19 cellular contexts compared by ENCODE assay signal in genomic region chr15:65641723-65642475, GRCh38. TPM values are rescaled to one million over a fixed set of nuclear protein-coding genes. Genes with fewer than 3 reads are reported as not detected.
A peak's percentile ranks its signal among the peaks of the same experiment; 100 is the strongest.
DNase-seq lines count a peak whose midpoint lies in the region; ATAC-seq, FAIRE-seq and TF ChIP-seq lines count a peak whose summit lies in the region.
"Had no signal": no experiment of that assay in that cellular context is flagged by ENCODE, and none has a peak within 500 bp of the region (broad histone marks: within the 10 kb centered on the region; RNA-seq: fewer than 3 reads in every experiment).

No MANE protein-coding gene starts in this region.

- DNase-seq in NCI-H748 (lab: John Stamatoyannopoulos, UW; ENCODE audit: unreplicated experiment) (peak; percentile 12), NCI-H748 treated with DMSO at 0.1 percent for 48 hours (lab: John Stamatoyannopoulos, UW) (no peak), RPMI7951 (ENCODE audit: low read depth) (peak; percentile 7), endothelial cell of umbilical vein (ENCODE audit: low read depth, low spot score) (no peak), retina (peak; percentile 57), GOT3 (lab: John Stamatoyannopoulos, UW) (no peak)
- no peak for DNase-seq in stimulated activated CD4-positive, alpha-beta T cell treated with anti-CD3 and anti-CD28 coated beads, Interleukin-4, amount 100 ng/mL, for 24 hours
- DNase-seq: activated CD4-positive, alpha-beta T cell treated with anti-CD3 and anti-CD28 coated beads for 4 hours; activated naive CD4-positive, alpha-beta T cell treated with anti-CD3 and anti-CD28 coated beads, Interleukin-2, amount 50 U/mL, for 16 hours; CD4-positive, alpha-beta T cell; gastrocnemius medialis; left lung; MM.1S; NCI-H2081; ovary; SHP77 treated with DMSO at 0.1 percent for 48 hours; stimulated activated CD4-positive, alpha-beta T cell treated with anti-CD3 and anti-CD28 coated beads, Interleukin-1b, Interleukin-23, amount 100 ng/mL, for 48 hours; T-helper 9 cell had no signal

- CTCF ChIA-PET in endothelial cell of umbilical vein (lab: Charles Lee), result interaction anchor here (0.5 to 1.9 kb wide), 9 partner anchors 12 to 221 kb away, joined by 3 to 9 read pairs (median 3); partner anchors contain the start of gene SLC24A1

- H3K4me3 ChIP-seq in endothelial cell of umbilical vein (replicated peaks in 1 of 3; ENCODE audit: insufficient read depth in 1 of 3, low read depth in 1 of 3, low read length in 3 of 3), result no peak overlapping the region
- H3K4me3 ChIP-seq: gastrocnemius medialis, left lung, ovary had no signal

- no peaks in the 10 kb centered on the region for H3K27me3 ChIP-seq in endothelial cell of umbilical vein (ENCODE audit: control insufficient read depth in 2 of 2, insufficient read depth in 2 of 2, low read length in 2 of 2)
- H3K27me3 ChIP-seq: gastrocnemius medialis, left lung, ovary had no signal

- no peaks in the 10 kb centered on the region for H4K20me1 ChIP-seq in endothelial cell of umbilical vein (replicated peaks; ENCODE audit: control insufficient read depth, extremely low read depth, insufficient read depth, low read length)

- no peak for TF ChIP-seq POLR2A in endothelial cell of umbilical vein (IDR thresholded peaks at IDR 0.05; ENCODE audit: low read depth, low read length)

- H3K9ac ChIP-seq in endothelial cell of umbilical vein (replicated peaks; ENCODE audit: extremely low read depth, insufficient read depth, low read length), result no peak overlapping the region

- peaks cover 28% of the 10 kb centered on the region for H3K4me1 ChIP-seq in endothelial cell of umbilical vein (ENCODE audit: control insufficient read depth, extremely low read depth, insufficient read depth, low read length)
- H3K4me1 ChIP-seq: gastrocnemius medialis had no signal

- BruUV-seq in endothelial cell of umbilical vein (replicated peaks; lab: Mats Ljungman, UMichigan), result no TSS peak

- intact Hi-C loops in endothelial cell of umbilical vein (cut with micrococcal nuclease), result no loop called here

- peak; percentile 18 for FAIRE-seq in endothelial cell of umbilical vein (lab: Jason Lieb, UNC)

- TF ChIP-seq CTCF in endothelial cell of umbilical vein (IDR thresholded peaks at IDR 0.05; ENCODE audit: extremely low read depth in 1 of 2, insufficient read depth in 1 of 2, low read depth in 1 of 2, low read length in 2 of 2), result no peak

- dilution Hi-C loops in endothelial cell of umbilical vein (cut with MboI; ENCODE audit: extremely low pct_ligation_motif_present, low sequenced_read_pairs), result no loop called here

- H3K27ac ChIP-seq in endothelial cell of umbilical vein (ENCODE audit: insufficient read depth, low read depth, low read length), result peak overlapping the region; percentile 27
- H3K27ac ChIP-seq: gastrocnemius medialis, left lung, ovary had no signal

- no peaks in the 10 kb centered on the region for H3K9me1 ChIP-seq in endothelial cell of umbilical vein (replicated peaks; ENCODE audit: control insufficient read depth, extremely low read depth, insufficient read depth, low read length)

- no peak overlapping the region for H2AFZ ChIP-seq in endothelial cell of umbilical vein (ENCODE audit: low read depth, low read length)

- no peak overlapping the region for H3K4me2 ChIP-seq in endothelial cell of umbilical vein (ENCODE audit: insufficient read depth, low read length)

- H3K36me3 ChIP-seq in endothelial cell of umbilical vein (ENCODE audit: control insufficient read depth in 2 of 2, extremely low read depth in 1 of 2, insufficient read depth in 2 of 2, low read length in 2 of 2), result no peaks in the 10 kb centered on the region
- H3K36me3 ChIP-seq: gastrocnemius medialis, left lung, ovary had no signal

- no peaks in the 10 kb centered on the region for H3K9me3 ChIP-seq in endothelial cell of umbilical vein (replicated peaks; ENCODE audit: control insufficient read depth, insufficient read depth, low read length)
- H3K9me3 ChIP-seq: gastrocnemius medialis, left lung, ovary had no signal

- POLR2A ChIA-PET in endothelial cell of umbilical vein (lab: Charles Lee), result interaction anchor here (0.8 to 1.3 kb wide), 2 partner anchors 227 to 337 kb away, joined by 3 to 4 read pairs; partner anchors contain the start of genes RAB11A and RNU5B-1

- ATAC-seq in HG03469 (IDR thresholded peaks at IDR 0.05; ENCODE audit: unreplicated experiment), result no peak
- ATAC-seq: gastrocnemius medialis, left lung had no signal

- H3K79me2 ChIP-seq in endothelial cell of umbilical vein (ENCODE audit: control insufficient read depth, insufficient read depth, low read length), result no peaks in the 10 kb centered on the region

TF ChIP-seq in endothelial cell of umbilical vein, 7 proteins besides CTCF, POLR2A, EP300 and RAD21:
- no peak for TF ChIP-seq FOS (IDR thresholded peaks at IDR 0.05; ENCODE audit: borderline replicate concordance, insufficient read depth, low read length)
- no peak for TF ChIP-seq EZH2 (IDR thresholded peaks at IDR 0.05; ENCODE audit: borderline replicate concordance, low read depth, low read length, severe bottlenecking)
- no peak for TF ChIP-seq MAX (IDR thresholded peaks at IDR 0.05; ENCODE audit: insufficient read depth, insufficient read length)
TF ChIP-seq in endothelial cell of umbilical vein: peak in this region for 0.

RNA-seq across cellular contexts. Expression of gene SLC24A1, which starts 20.2 kb away (rescaled TPM):
- 3.8 and 4.1 TPM in 2 replicates for total RNA-seq in RPMI7951 (2014; rRNA removed; shearing (Covaris generic))
- total RNA-seq in endothelial cell of umbilical vein, result 5.4 and 7.3 TPM in 2 replicates
- polyA plus RNA-seq in endothelial cell of umbilical vein, result 3.6 and 5.4 TPM in 2 replicates
- 4.0 and 4.2 TPM in 2 replicates for polyA plus RNA-seq in endothelial cell of umbilical vein (2011; cell fraction: cytosol; rRNA removed)
- 5.4 and 6.7 TPM in 2 replicates for polyA plus RNA-seq in endothelial cell of umbilical vein (2011; cell fraction: nucleus; rRNA removed)
- 5.9 and 7.3 TPM in 2 replicates for polyA plus RNA-seq in endothelial cell of umbilical vein (2012)
- polyA minus RNA-seq in endothelial cell of umbilical vein, result 8.7 and 11.2 TPM in 2 replicates
- 0.82 TPM for polyA minus RNA-seq in endothelial cell of umbilical vein (2011; cell fraction: cytosol; rRNA and poly(A)+ RNA removed)
- polyA minus RNA-seq in endothelial cell of umbilical vein (2011; cell fraction: nucleus; rRNA and poly(A)+ RNA removed), result 5.8 and 8.5 TPM in 2 replicates

RNA-seq across cellular contexts. Expression of gene INTS14, which starts 31.0 kb away (rescaled TPM):
- total RNA-seq in RPMI7951 (2014; rRNA removed; shearing (Covaris generic)), result 48.5 and 50.0 TPM in 2 replicates
- 41.7 and 44.6 TPM in 2 replicates for total RNA-seq in endothelial cell of umbilical vein
- polyA plus RNA-seq in endothelial cell of umbilical vein, result 45.8 and 52.6 TPM in 2 replicates
- 45.9 and 47.5 TPM in 2 replicates for polyA plus RNA-seq in endothelial cell of umbilical vein (2011; cell fraction: cytosol; rRNA removed)
- polyA plus RNA-seq in endothelial cell of umbilical vein (2011; cell fraction: nucleus; rRNA removed), result 87.7 and 92.6 TPM in 2 replicates
- polyA plus RNA-seq in endothelial cell of umbilical vein (2012), result 30.9 and 47.5 TPM in 2 replicates
- polyA minus RNA-seq in endothelial cell of umbilical vein, result 57.6 and 78.6 TPM in 2 replicates
- polyA minus RNA-seq in endothelial cell of umbilical vein (2011; cell fraction: cytosol; rRNA and poly(A)+ RNA removed), result 31.7 TPM
- polyA minus RNA-seq in endothelial cell of umbilical vein (2011; cell fraction: nucleus; rRNA and poly(A)+ RNA removed), result 51.1 and 61.3 TPM in 2 replicates

Comparison
In these comparisons a context has a peak if more than half of its experiments do, and no peak if none do; other contexts are left out.
1. DNase-seq: peak in NCI-H748 (single experiment), RPMI7951 (single experiment) and retina (single experiment); none in NCI-H748 treated with DMSO at 0.1 percent for 48 hours (single experiment), endothelial cell of umbilical vein (single experiment), GOT3 (single experiment) and stimulated activated CD4-positive, alpha-beta T cell treated with anti-CD3 and anti-CD28 coated beads, Interleukin-4, amount 100 ng/mL, for 24 hours (single experiment).